8 cellular contexts compared by ENCODE assay signal in genomic region chr12:112906712-112907414, GRCh38. TPM values are rescaled to one million over a fixed set of nuclear protein-coding genes. Genes with fewer than 3 reads are reported as not detected.
DNase-seq lines count a peak whose midpoint lies in the region; ATAC-seq, FAIRE-seq and TF ChIP-seq lines count a peak whose summit lies in the region.

TSS of gene OAS1 (plus strand) at chr12:112906962. CDS start at chr12:112907040, 78 bp downstream.

- dilution Hi-C loops in endothelial cell of umbilical vein (cut with MboI; ENCODE audit: extremely low pct_ligation_motif_present, low sequenced_read_pairs) = no loop called here

- no peaks in the 10 kb centered on the region for H3K9me3 ChIP-seq in Karpas-422 (ENCODE audit: low read length)
- H3K9me3 ChIP-seq in endothelial cell of umbilical vein (replicated peaks; ENCODE audit: control insufficient read depth, insufficient read depth, low read length) = no peaks in the 10 kb centered on the region
- H3K9me3 ChIP-seq in muscle layer of duodenum (ENCODE audit: control insufficient read depth in 1 of 2, low read length in 2 of 2) = peaks cover 0 to 8% of the 10 kb centered on the region in 2 donors
- no peaks in the 10 kb centered on the region for H3K9me3 ChIP-seq in aorta (ENCODE audit: control insufficient read depth, low read length)

- intact Hi-C loops in endothelial cell of umbilical vein (cut with micrococcal nuclease) = no loop called here
- intact Hi-C loops in aorta (cut with DNase I) = no loop called here

- WGBS in aorta, 2 donors = 26 to 28% methylated on average over 4 of the region's 4 CpGs

- peak within 1 kb of the TSS; percentile 75 for H2AFZ ChIP-seq in Karpas-422 (ENCODE audit: low read length)
- peak within 1 kb of the TSS; percentile 97 for H2AFZ ChIP-seq in endothelial cell of umbilical vein (ENCODE audit: low read depth, low read length)

- TF ChIP-seq POLR2A in endothelial cell of umbilical vein (IDR thresholded peaks at IDR 0.05; ENCODE audit: low read depth, low read length) = peak; percentile 43

- no peaks in the 10 kb centered on the region for H3K79me2 ChIP-seq in Karpas-422 (ENCODE audit: low read length)
- no peaks in the 10 kb centered on the region for H3K79me2 ChIP-seq in endothelial cell of umbilical vein (ENCODE audit: control insufficient read depth, insufficient read depth, low read length)

- H3K4me1 ChIP-seq in Karpas-422 (ENCODE audit: low read length) (peaks cover 44% of the 10 kb centered on the region), endothelial cell of umbilical vein (ENCODE audit: control insufficient read depth, extremely low read depth, insufficient read depth, low read length) (peaks cover 48% of the 10 kb centered on the region), muscle layer of duodenum (ENCODE audit: control insufficient read depth in 1 of 2, insufficient read depth in 2 of 2, low read length in 2 of 2) (peaks cover 7 to 25% of the 10 kb centered on the region in 2 donors), aorta (ENCODE audit: control insufficient read depth in 1 of 2, insufficient read depth in 2 of 2, low read length in 2 of 2) (peaks cover 3 to 4% of the 10 kb centered on the region in 2 donors)

- H3K36me3 ChIP-seq in Karpas-422 (ENCODE audit: insufficient read depth, low read length) = no peaks in the 10 kb centered on the region
- no peaks in the 10 kb centered on the region for H3K36me3 ChIP-seq in endothelial cell of umbilical vein (ENCODE audit: control insufficient read depth in 2 of 2, extremely low read depth in 1 of 2, insufficient read depth in 2 of 2, low read length in 2 of 2)
- H3K36me3 ChIP-seq in muscle layer of duodenum (ENCODE audit: control insufficient read depth in 1 of 2, insufficient read depth in 2 of 2, low read length in 2 of 2) = peaks cover 3 to 11% of the 10 kb centered on the region in 2 donors
- H3K36me3 ChIP-seq in aorta (ENCODE audit: control insufficient read depth in 1 of 2, insufficient read depth in 2 of 2, low read length in 1 of 2) = no peaks in the 10 kb centered on the region

- ATAC-seq in GM21737 (IDR thresholded peaks at IDR 0.05; ENCODE audit: unreplicated experiment) (peak; percentile 64), aorta (ENCODE audit: low FRiP score) (peak; percentile 70)

- H3K27me3 ChIP-seq in Karpas-422 (ENCODE audit: low read length) = no peaks in the 10 kb centered on the region
- no peaks in the 10 kb centered on the region for H3K27me3 ChIP-seq in endothelial cell of umbilical vein (ENCODE audit: control insufficient read depth in 2 of 2, insufficient read depth in 2 of 2, low read length in 2 of 2)
- H3K27me3 ChIP-seq in muscle layer of duodenum (ENCODE audit: low read depth, low read length) = no peaks in the 10 kb centered on the region
- H3K27me3 ChIP-seq in aorta (ENCODE audit: control insufficient read depth in 1 of 2, insufficient read depth in 2 of 2, low read length in 1 of 2) = no peaks in the 10 kb centered on the region

- peak; percentile 78 for FAIRE-seq in endothelial cell of umbilical vein (lab: Jason Lieb, UNC)

- H3K4me3 ChIP-seq in Karpas-422 (ENCODE audit: low read length) (peak within 1 kb of the TSS; percentile 69), endothelial cell of umbilical vein (replicated peaks in 1 of 3; ENCODE audit: insufficient read depth in 1 of 3, low read depth in 1 of 3, low read length in 3 of 3) (peak within 1 kb of the TSS in 1 of 3 experiments; percentile 36), muscle layer of duodenum (ENCODE audit: low read depth in 1 of 2, low read length in 2 of 2) (peak within 1 kb of the TSS; percentile 55 to 87), aorta (ENCODE audit: low read length in 2 of 2) (peak within 1 kb of the TSS in 1 of 2 donors; percentile 49)

- no peak for TF ChIP-seq CTCF in endothelial cell of umbilical vein (IDR thresholded peaks at IDR 0.05; ENCODE audit: extremely low read depth in 1 of 2, insufficient read depth in 1 of 2, low read depth in 1 of 2, low read length in 2 of 2)

- no peaks in the 10 kb centered on the region for H4K20me1 ChIP-seq in Karpas-422 (ENCODE audit: insufficient read depth, low read depth, low read length)
- no peaks in the 10 kb centered on the region for H4K20me1 ChIP-seq in endothelial cell of umbilical vein (replicated peaks; ENCODE audit: control insufficient read depth, extremely low read depth, insufficient read depth, low read length)

- DNase-seq in NCI-H1105 treated with DMSO at 0.1 percent for 48 hours (lab: John Stamatoyannopoulos, UW) (peak; percentile 21), NCI-H1105 (lab: John Stamatoyannopoulos, UW) (no peak), Karpas-422 (peak; percentile 72), T-helper 9 cell (peak; percentile 5), endothelial cell of umbilical vein (ENCODE audit: low read depth, low spot score) (peak; percentile 75), aorta (no peak)

- peak within 1 kb of the TSS; percentile 68 for H3K9ac ChIP-seq in Karpas-422 (ENCODE audit: low read length)
- H3K9ac ChIP-seq in endothelial cell of umbilical vein (replicated peaks; ENCODE audit: extremely low read depth, insufficient read depth, low read length) = peak within 1 kb of the TSS; percentile 6

- H3K27ac ChIP-seq in Karpas-422 (ENCODE audit: low read length) (peak within 1 kb of the TSS; percentile 74), endothelial cell of umbilical vein (ENCODE audit: insufficient read depth, low read depth, low read length) (no peak within 1 kb of the TSS), muscle layer of duodenum (ENCODE audit: low read length) (peak within 1 kb of the TSS; percentile 89), aorta (ENCODE audit: low read depth in 1 of 2, low read length in 2 of 2) (no peak within 1 kb of the TSS)

- POLR2A ChIA-PET in endothelial cell of umbilical vein (lab: Charles Lee) = no interaction called here

- no TSS peak for BruUV-seq in endothelial cell of umbilical vein (replicated peaks; lab: Mats Ljungman, UMichigan)

- CTCF ChIA-PET in endothelial cell of umbilical vein (lab: Charles Lee) = interaction anchor here (0.7 to 2.0 kb wide), 7 partner anchors 10 to 123 kb away, joined by 3 to 14 read pairs (median 3); no protein-coding TSS in a partner anchor

- no peaks in the 10 kb centered on the region for H3K9me2 ChIP-seq in Karpas-422 (replicated peaks; ENCODE audit: insufficient read depth, low read length)

- no peaks in the 10 kb centered on the region for H3K9me1 ChIP-seq in endothelial cell of umbilical vein (replicated peaks; ENCODE audit: control insufficient read depth, extremely low read depth, insufficient read depth, low read length)

- H3K4me2 ChIP-seq in Karpas-422 (ENCODE audit: low read depth, low read length, poor library complexity, severe bottlenecking) (peak within 1 kb of the TSS; percentile 82), endothelial cell of umbilical vein (ENCODE audit: insufficient read depth, low read length) (peak within 1 kb of the TSS; percentile 85)

TF ChIP-seq in endothelial cell of umbilical vein, 7 proteins besides CTCF, POLR2A, EP300 and RAD21:
- TF ChIP-seq MAX (IDR thresholded peaks at IDR 0.05; ENCODE audit: insufficient read depth, insufficient read length) = peak; percentile 35
- TF ChIP-seq POLR2AphosphoS5 (IDR thresholded peaks at IDR 0.05; ENCODE audit: insufficient read depth, low read depth, low read length) = no peak
TF ChIP-seq in endothelial cell of umbilical vein: peak in this region for 1.

RNA-seq across cellular contexts. Expression of gene OAS1, which starts in this region (rescaled TPM):
- 23.6 and 23.7 TPM in 2 replicates for total RNA-seq in Karpas-422 (2014; rRNA removed; shearing (Covaris generic); ENCODE audit: low replicate concordance)
- total RNA-seq in endothelial cell of umbilical vein (2.9 and 6.4 TPM in 2 replicates), aorta (10 to 100 TPM; 20.9 to 25.0 TPM)
- polyA plus RNA-seq in endothelial cell of umbilical vein (5.7 and 5.8 TPM in 2 replicates), aorta (10 to 100 TPM in 1 of 2 donors, 1 to 10 TPM in 1; 3.8 to 26.0 TPM)
- 5.1 and 7.9 TPM in 2 replicates for polyA plus RNA-seq in endothelial cell of umbilical vein (2011; cell fraction: cytosol; rRNA removed)
- 5.7 and 6.4 TPM in 2 replicates for polyA plus RNA-seq in endothelial cell of umbilical vein (2011; cell fraction: nucleus; rRNA removed)
- polyA plus RNA-seq in endothelial cell of umbilical vein (2012) = 18.1 and 20.1 TPM in 2 replicates
- polyA minus RNA-seq in endothelial cell of umbilical vein = 7.1 and 14.1 TPM in 2 replicates
- polyA minus RNA-seq in endothelial cell of umbilical vein (2011; cell fraction: cytosol; rRNA and poly(A)+ RNA removed) = 17.4 TPM
- polyA minus RNA-seq in endothelial cell of umbilical vein (2011; cell fraction: nucleus; rRNA and poly(A)+ RNA removed) = 2.5 and 3.8 TPM in 2 replicates

Comparison
In these comparisons a context has a peak if more than half of its experiments do, and no peak if none do; other contexts are left out.
1. DNase-seq: peak in NCI-H1105 treated with DMSO at 0.1 percent for 48 hours (single experiment), Karpas-422 (single experiment), T-helper 9 cell (single experiment) and endothelial cell of umbilical vein (single experiment); none in NCI-H1105 (single experiment) and aorta (0 of 2).
2. H3K27ac ChIP-seq: peak in Karpas-422 (single experiment) and muscle layer of duodenum (single experiment); none in endothelial cell of umbilical vein (single experiment) and aorta (0 of 2).